16 cellular contexts compared by ENCODE assay signal in the genomic region with DNA sequence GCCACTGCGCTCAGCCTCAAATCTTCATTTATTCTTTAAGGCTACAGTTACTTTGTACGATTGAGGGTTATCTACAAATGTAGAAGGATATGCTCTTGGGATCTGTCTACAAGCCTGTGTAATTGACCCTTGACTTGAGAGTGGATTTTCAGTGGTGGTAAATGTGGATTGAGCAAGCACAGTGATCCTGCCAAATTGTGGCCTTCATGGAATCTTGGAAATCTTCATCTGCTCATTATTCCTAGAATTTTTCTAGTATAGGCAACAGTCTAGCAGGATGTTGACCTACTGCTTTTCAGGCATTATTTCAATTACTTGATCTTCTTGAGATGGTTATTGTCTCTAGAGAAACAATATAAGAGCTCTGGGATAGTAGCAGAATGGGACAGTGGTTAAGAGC.
DNase-seq lines count a peak whose midpoint lies in the region; ATAC-seq, FAIRE-seq and TF ChIP-seq lines count a peak whose summit lies in the region.
"Had no signal": no experiment of that assay in that cellular context is flagged by ENCODE, and none has a peak within 500 bp of the region (broad histone marks: within the 10 kb centered on the region; RNA-seq: fewer than 3 reads in every experiment).

No MANE protein-coding gene starts in this region.

- TF ChIP-seq RAD21 in IMR-90 (IDR thresholded peaks at IDR 0.05; ENCODE audit: low read length): no peak

- no peak overlapping the region for H4K8ac ChIP-seq in IMR-90 (ENCODE audit: low read depth in 2 of 2, low read length in 2 of 2)

- intact Hi-C loops in Right ventricle myocardium superior (cut with DNase I) (no loop called here), heart left ventricle (cut with DNase I) (no loop called here), IMR-90 (cut with micrococcal nuclease) (no loop called here), gastrocnemius medialis (cut with DNase I; ENCODE audit: low total_unique reads) (no loop called here)

- dilution Hi-C loops in IMR-90 (cut with HindIII; ENCODE audit: low sequenced_read_pairs, unreplicated experiment): no loop called here

- POLR2A ChIA-PET in IMR-90 (lab: Charles Lee; ENCODE audit: unreplicated experiment): no interaction called here

- peaks cover 26 to 38% of the 10 kb centered on the region in 2 donors for H3K36me3 Mint-ChIP-seq in stimulated activated naive B cell treated with anti-CD40 and anti-IgM and Interleukin-4, amounts not matched to agents 10 μg/mL and 1 μg/mL and 100 μg/mL, for 72 hours
- H3K36me3 Mint-ChIP-seq: CD8-positive, alpha-beta memory T cell had no signal

- no peak overlapping the region for H2AFZ ChIP-seq in IMR-90 (replicated peaks; ENCODE audit: low read length, poor library complexity)
- H2AFZ ChIP-seq: GM23338 had no signal

- no peak overlapping the region for H2BK5ac ChIP-seq in IMR-90 (ENCODE audit: low read depth, low read length, poor library complexity, severe bottlenecking)

- H3K79me1 ChIP-seq in IMR-90 (ENCODE audit: low read depth in 1 of 2, low read length in 2 of 2): no peaks in the 10 kb centered on the region

- no peak overlapping the region for H2BK120ac ChIP-seq in IMR-90 (ENCODE audit: low read depth, low read length)

- H2BK20ac ChIP-seq in IMR-90 (ENCODE audit: low read depth, low read length): no peak overlapping the region

- no peak overlapping the region for H3K4me3 Mint-ChIP-seq in stimulated activated naive B cell treated with anti-CD40 and anti-IgM and Interleukin-4, amounts not matched to agents 10 μg/mL and 1 μg/mL and 100 μg/mL, for 72 hours
- H3K4me3 Mint-ChIP-seq: CD14-positive monocyte; CD8-positive, alpha-beta memory T cell; GM23338; IgD-negative memory B cell had no signal

- no peak overlapping the region for H3K23ac ChIP-seq in IMR-90 (ENCODE audit: low read depth, low read length)

- no peak overlapping the region for H3K14ac ChIP-seq in IMR-90 (replicated peaks; ENCODE audit: low read depth, low read length)

- H3K27ac Mint-ChIP-seq in stimulated activated naive B cell treated with anti-CD40 and anti-IgM and Interleukin-4, amounts not matched to agents 10 μg/mL and 1 μg/mL and 100 μg/mL, for 72 hours: peak overlapping the region; percentile 43
- H3K27ac Mint-ChIP-seq: GM23338, IgD-negative memory B cell had no signal

- H3K4ac ChIP-seq in IMR-90 (ENCODE audit: low read depth, low read length): no peak overlapping the region

- ATAC-seq in Right ventricle myocardium superior (ENCODE audit: poor library complexity) (peak; percentile 52), heart left ventricle (no peak), IMR-90 (ENCODE audit: low read depth) (peak; percentile 27; the same call in 1 of the 2 replicates), HG02571 (IDR thresholded peaks at IDR 0.05; ENCODE audit: unreplicated experiment) (no peak), gastrocnemius medialis (no peak)
- ATAC-seq in stimulated activated naive B cell treated with anti-CD40 and anti-IgM and Interleukin-4, amounts not matched to agents 10 μg/mL and 1 μg/mL and 100 μg/mL, for 72 hours (replicated peaks): no peak
- ATAC-seq: GM12878, GM23338 had no signal

- H3K4me1 ChIP-seq in heart left ventricle (peaks cover 0 to 12% (median 3%) of the 10 kb centered on the region in 12 donors), IMR-90 (ENCODE audit: control insufficient read depth, insufficient read depth, low read length) (peaks cover 6% of the 10 kb centered on the region), gastrocnemius medialis (peaks cover 0 to 8% of the 10 kb centered on the region in 2 donors)

- H3K27me3 ChIP-seq in heart left ventricle: no peaks in the 10 kb centered on the region
- no peaks in the 10 kb centered on the region for H3K27me3 ChIP-seq in IMR-90 (ENCODE audit: control insufficient read depth, insufficient read depth, low read length)
- no peaks in the 10 kb centered on the region for H3K27me3 ChIP-seq in gastrocnemius medialis

- H4K91ac ChIP-seq in IMR-90 (ENCODE audit: insufficient read depth, low read depth, low read length): no peak overlapping the region

- no peaks in the 10 kb centered on the region for H4K20me1 ChIP-seq in IMR-90 (ENCODE audit: insufficient read depth, low read length)

- H3K36me3 ChIP-seq in heart left ventricle (no peaks in the 10 kb centered on the region), IMR-90 (ENCODE audit: control insufficient read depth, insufficient read depth, low read length) (peaks cover 4% of the 10 kb centered on the region; the same call in 1 of the 2 replicates), gastrocnemius medialis (no peaks in the 10 kb centered on the region)

- WGBS in heart left ventricle, 4 donors: 79 to 86% (median 83%) methylated on average over 2 of the region's 2 CpGs
- no CpG with 5 or more reads among the region's 2 CpGs for WGBS in IMR-90 (ENCODE audit: extremely low coverage in 2 of 2, insufficient read length in 1 of 2), 2 experiments

- no peak overlapping the region for H2BK15ac ChIP-seq in IMR-90 (ENCODE audit: low read depth, low read length)

- peaks cover 0 to 6% (median 0%) of the 10 kb centered on the region in 12 donors for H3K9me3 ChIP-seq in heart left ventricle
- H3K9me3 ChIP-seq in IMR-90 (ENCODE audit: control insufficient read depth, insufficient read depth, low read length): no peaks in the 10 kb centered on the region
- no peaks in the 10 kb centered on the region for H3K9me3 ChIP-seq in gastrocnemius medialis

- FAIRE-seq in GM12892 (lab: Jason Lieb, UNC): no peak
- FAIRE-seq: GM12878 had no signal

- peaks cover 3% of the 10 kb centered on the region; the same call in 1 of the 2 replicates for H3K9me1 ChIP-seq in IMR-90 (ENCODE audit: insufficient read depth, low read length)

- DNase-seq in Right ventricle myocardium superior (no peak), heart left ventricle (no peak), IMR-90 (no peak), fibroblast of peridontal ligament (ENCODE audit: extremely low read depth) (peak; percentile 94), GM12892 (ENCODE audit: insufficient read length) (no peak), gastrocnemius medialis (no peak)
- no peak for DNase-seq in stimulated activated naive B cell treated with anti-CD40 and anti-IgM and Interleukin-4, amounts not matched to agents 10 μg/mL and 1 μg/mL and 100 μg/mL, for 72 hours
- DNase-seq: 8988T; CD8-positive, alpha-beta memory T cell; DMS53; H7 had no signal

- no peak overlapping the region for H4K5ac ChIP-seq in IMR-90 (ENCODE audit: low read depth, low read length)

- TF ChIP-seq POLR2A in heart left ventricle (IDR thresholded peaks at IDR 0.05) (no peak), IMR-90 (IDR thresholded peaks at IDR 0.05; ENCODE audit: low read depth, low read length) (no peak), GM12892 (IDR thresholded peaks at IDR 0.05; ENCODE audit: low read depth, low read length) (no peak), gastrocnemius medialis (IDR thresholded peaks at IDR 0.05) (no peak)

- in situ Hi-C loops in IMR-90 (cut with MboI; ENCODE audit: low sequenced_read_pairs): loop anchor here (25.0 kb wide), 1 partner anchor 671 kb away; no protein-coding TSS in a partner anchor
- in situ Hi-C loops in gastrocnemius medialis (cut with MboI; ENCODE audit: low sequenced_read_pairs in 4 of 4): no loop called here

- H2AK9ac ChIP-seq in IMR-90 (replicated peaks; ENCODE audit: low read depth, low read length, poor library complexity): no peak overlapping the region

- H3K4me1 Mint-ChIP-seq in stimulated activated naive B cell treated with anti-CD40 and anti-IgM and Interleukin-4, amounts not matched to agents 10 μg/mL and 1 μg/mL and 100 μg/mL, for 72 hours: peaks cover 4 to 6% of the 10 kb centered on the region in 2 donors
- H3K4me1 Mint-ChIP-seq: CD14-positive monocyte; CD8-positive, alpha-beta memory T cell had no signal

- BruUV-seq in IMR-90 (replicated peaks; lab: Mats Ljungman, UMichigan): no TSS peak

- CTCF ChIA-PET in IMR-90 (lab: Yijun Ruan, JAX): interaction anchor here (1.2 kb wide), 1 partner anchor 156 kb away, joined by 3 read pairs; no protein-coding TSS in a partner anchor

- no peak overlapping the region for H3K4me3 ChIP-seq in heart left ventricle
- H3K4me3 ChIP-seq in IMR-90 (ENCODE audit: insufficient read depth, low read depth, low read length): no peak overlapping the region
- no peak overlapping the region for H3K4me3 ChIP-seq in gastrocnemius medialis
- H3K4me3 ChIP-seq: GM12878, GM23338 had no signal

- no peak overlapping the region for H3K18ac ChIP-seq in IMR-90 (ENCODE audit: low read depth, low read length)

- no peaks in the 10 kb centered on the region for H3K9me3 Mint-ChIP-seq in stimulated activated naive B cell treated with anti-CD40 and anti-IgM and Interleukin-4, amounts not matched to agents 10 μg/mL and 1 μg/mL and 100 μg/mL, for 72 hours

- no peak overlapping the region for H2AK5ac ChIP-seq in IMR-90 (ENCODE audit: low read depth, low read length)

- no peak for TF ChIP-seq CTCF in heart left ventricle (IDR thresholded peaks at IDR 0.05)
- TF ChIP-seq CTCF in IMR-90 (conservative IDR thresholded peaks at IDR 0.05; ENCODE audit: low read depth, low read length): no peak
- no peak for TF ChIP-seq CTCF in gastrocnemius medialis (IDR thresholded peaks at IDR 0.05 in 4 of 5, conservative IDR thresholded peaks at IDR 0.05 in 1 of 5)

- H3K56ac ChIP-seq in IMR-90 (ENCODE audit: extremely low read depth, insufficient read depth, low read length): no peak overlapping the region

- no peak overlapping the region for H3K4me2 ChIP-seq in IMR-90 (ENCODE audit: low read depth, low read length)
- H3K4me2 ChIP-seq: GM23338 had no signal

- H3K9ac ChIP-seq in IMR-90 (ENCODE audit: low read depth, low read length): no peak overlapping the region

- no peaks in the 10 kb centered on the region for H3K27me3 Mint-ChIP-seq in stimulated activated naive B cell treated with anti-CD40 and anti-IgM and Interleukin-4, amounts not matched to agents 10 μg/mL and 1 μg/mL and 100 μg/mL, for 72 hours
- H3K27me3 Mint-ChIP-seq: IgD-negative memory B cell had no signal

- H3K27ac ChIP-seq in heart left ventricle: no peak overlapping the region
- no peak overlapping the region for H3K27ac ChIP-seq in IMR-90 (ENCODE audit: insufficient read depth, low read length)
- no peak overlapping the region for H3K27ac ChIP-seq in gastrocnemius medialis

TF ChIP-seq in IMR-90, 13 proteins besides CTCF, POLR2A, EP300 and RAD21 (continues in another document):
- TF ChIP-seq MAFK (IDR thresholded peaks at IDR 0.05; ENCODE audit: low read depth, low read length): no peak
- TF ChIP-seq, protein P1, sequence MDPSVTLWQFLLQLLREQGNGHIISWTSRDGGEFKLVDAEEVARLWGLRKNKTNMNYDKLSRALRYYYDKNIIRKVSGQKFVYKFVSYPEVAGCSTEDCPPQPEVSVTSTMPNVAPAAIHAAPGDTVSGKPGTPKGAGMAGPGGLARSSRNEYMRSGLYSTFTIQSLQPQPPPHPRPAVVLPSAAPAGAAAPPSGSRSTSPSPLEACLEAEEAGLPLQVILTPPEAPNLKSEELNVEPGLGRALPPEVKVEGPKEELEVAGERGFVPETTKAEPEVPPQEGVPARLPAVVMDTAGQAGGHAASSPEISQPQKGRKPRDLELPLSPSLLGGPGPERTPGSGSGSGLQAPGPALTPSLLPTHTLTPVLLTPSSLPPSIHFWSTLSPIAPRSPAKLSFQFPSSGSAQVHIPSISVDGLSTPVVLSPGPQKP (IDR thresholded peaks at IDR 0.05; ENCODE audit: borderline replicate concordance, low read depth, low read length): no peak
- TF ChIP-seq RFX5 (IDR thresholded peaks at IDR 0.05; ENCODE audit: low read depth, low read length): no peak
- TF ChIP-seq CHD1 (IDR thresholded peaks at IDR 0.05; ENCODE audit: low read depth, low read length): no peak

Comparison
In these comparisons a context has a peak if more than half of its experiments do, and no peak if none do; other contexts are left out.
1. ATAC-seq: peak in Right ventricle myocardium superior (single experiment) and IMR-90 (single experiment); none in heart left ventricle (0 of 4), stimulated activated naive B cell treated with anti-CD40 and anti-IgM and Interleukin-4, amounts not matched to agents 10 μg/mL and 1 μg/mL and 100 μg/mL, for 72 hours (0 of 2), HG02571 (single experiment) and gastrocnemius medialis (0 of 2).